ENCODE assay signal across 9 cellular contexts in genomic region chr14:75875958-75876357, GRCh38.
DNase-seq lines count a peak whose midpoint lies in the region; ATAC-seq and TF ChIP-seq lines count a peak whose summit lies in the region.
"Had no signal": no experiment of that assay in that cellular context is flagged by ENCODE, and none has a peak within 500 bp of the region (broad histone marks: within the 10 kb centered on the region; RNA-seq: fewer than 3 reads in every experiment).

No MANE protein-coding gene starts in this region.

- DNase-seq in kidney tubule cell (ENCODE audit: low spot score) (peak; percentile 16), Calu3 (no peak), NCI-H345 treated with DMSO at 0.1 percent for 48 hours (lab: John Stamatoyannopoulos, UW; ENCODE audit: unreplicated experiment) (no peak), amniotic stem cell (lab: John Stamatoyannopoulos, UW) (no peak), CD1c-positive myeloid dendritic cell (ENCODE audit: extremely low spot score) (no peak)
- DNase-seq: GDM1 had no signal

- H3K36me3 Mint-ChIP-seq in Calu3 (ENCODE audit: insufficient read depth, unreplicated experiment): no peaks in the 10 kb centered on the region

- intact Hi-C loops in Calu3 (cut with micrococcal nuclease; ENCODE audit: unreplicated experiment): no loop called here

- H3K9me3 Mint-ChIP-seq in Calu3 (ENCODE audit: low read depth, unreplicated experiment): no peaks in the 10 kb centered on the region

- CTCF ChIA-PET in Calu3 (lab: Charles Lee): no interaction called here

- H3K27ac Mint-ChIP-seq in Calu3 (ENCODE audit: unreplicated experiment): no peak overlapping the region

- no TSS peak for BruUV-seq in Calu3 (replicated peaks; lab: Mats Ljungman, UMichigan)

- TF ChIP-seq CTCF in Calu3 (IDR thresholded peaks at IDR 0.05; ENCODE audit: unreplicated experiment): no peak

- H3K27me3 Mint-ChIP-seq in Calu3 (ENCODE audit: unreplicated experiment): no peaks in the 10 kb centered on the region

- ATAC-seq in GM18867 (IDR thresholded peaks at IDR 0.05; ENCODE audit: unreplicated experiment) (peak; percentile 99), GM21723 (IDR thresholded peaks at IDR 0.05; ENCODE audit: unreplicated experiment) (peak; percentile 98), HG03460 (IDR thresholded peaks at IDR 0.05; ENCODE audit: unreplicated experiment) (peak; percentile 97)

- H3K4me3 Mint-ChIP-seq in Calu3 (ENCODE audit: low read depth, unreplicated experiment): no peak overlapping the region

- H3K4me1 Mint-ChIP-seq in Calu3 (ENCODE audit: low read depth, unreplicated experiment): no peaks in the 10 kb centered on the region
